Comparison of ENCODE assay signal across 8 cellular contexts in genomic region chr5:64612349-64612961, GRCh38.
A peak's percentile ranks its signal among the peaks of the same experiment; 100 is the strongest.
DNase-seq lines count a peak whose midpoint lies in the region; ATAC-seq and TF ChIP-seq lines count a peak whose summit lies in the region.

No MANE protein-coding gene starts in this region.

- H3K27me3 ChIP-seq in right lobe of liver = no peaks in the 10 kb centered on the region

- H3K4me3 ChIP-seq in right lobe of liver = no peak overlapping the region

- H3K9me3 ChIP-seq in right lobe of liver = no peaks in the 10 kb centered on the region

- H3K36me3 ChIP-seq in right lobe of liver = no peaks in the 10 kb centered on the region

- peaks cover 0 to 3% (median 0%) of the 10 kb centered on the region in 4 donors for H3K4me1 ChIP-seq in right lobe of liver

- intact Hi-C loops in right lobe of liver (cut with DNase I) = loop anchor here in 1 of 2 donors (10.0 kb wide), 1 partner anchor 378 kb away; no protein-coding TSS in a partner anchor

- TF ChIP-seq CTCF in right lobe of liver (IDR thresholded peaks at IDR 0.05) = peak; percentile 69 to 82 (median 78)

- ATAC-seq in HG02759 (IDR thresholded peaks at IDR 0.05; ENCODE audit: unreplicated experiment) (peak; percentile 33), right lobe of liver (peak; percentile 83 to 93 (median 88))

- no peak overlapping the region for H3K27ac ChIP-seq in right lobe of liver

- WGBS in right lobe of liver (ENCODE audit: insufficient coverage, low coverage, low lambda C conversion rate, missing lambda C conversion rate) = 15% methylated on average over 5 of the region's 5 CpGs

- TF ChIP-seq POLR2A in right lobe of liver (IDR thresholded peaks at IDR 0.05) = no peak

- DNase-seq in NCI-H2196 (lab: John Stamatoyannopoulos, UW; ENCODE audit: unreplicated experiment) (peak; percentile 30), NCI-H2196 treated with DMSO at 0.1 percent for 48 hours (lab: John Stamatoyannopoulos, UW; ENCODE audit: unreplicated experiment) (no peak), NCI-H69 (lab: John Stamatoyannopoulos, UW) (peak; percentile 83), dedifferentiated amniotic fluid mesenchymal stem cell (ENCODE audit: extremely low spot score) (peak; percentile 76), right lobe of liver (no peak)
- DNase-seq in activated T-cell treated with anti-CD3 and anti-CD28 coated beads, Interleukin-2, amount 50 U/mL, for 48 hours = no peak
- DNase-seq in activated CD4-positive, CD25-positive, alpha-beta regulatory T cell (lab: John Stamatoyannopoulos, UW) = no peak

Comparison
In these comparisons a context has a peak if more than half of its experiments do, and no peak if none do; other contexts are left out.
1. DNase-seq: peak in NCI-H2196 (single experiment), NCI-H69 (single experiment) and dedifferentiated amniotic fluid mesenchymal stem cell (single experiment); none in NCI-H2196 treated with DMSO at 0.1 percent for 48 hours (single experiment), right lobe of liver (0 of 3), activated T-cell treated with anti-CD3 and anti-CD28 coated beads, Interleukin-2, amount 50 U/mL, for 48 hours (0 of 2) and activated CD4-positive, CD25-positive, alpha-beta regulatory T cell (0 of 4).